In genomic region chr4:182805606-182806149, GRCh38 we compare ENCODE assay signal across 17 cellular contexts.
DNase-seq lines count a peak whose midpoint lies in the region; ATAC-seq, FAIRE-seq and TF ChIP-seq lines count a peak whose summit lies in the region.
"Had no signal": no experiment of that assay in that cellular context is flagged by ENCODE, and none has a peak within 500 bp of the region (broad histone marks: within the 10 kb centered on the region; RNA-seq: fewer than 3 reads in every experiment).

No MANE protein-coding gene starts in this region.

- no peak overlapping the region for H2BK12ac ChIP-seq in H9 (ENCODE audit: insufficient read length, low read depth, low read length)

- H2AK5ac ChIP-seq in H9 (ENCODE audit: insufficient read length, low read length) = no peak overlapping the region

- H3K4me1 ChIP-seq in H9 (ENCODE audit: insufficient read depth, low read length) (no peaks in the 10 kb centered on the region), iPS-20b (ENCODE audit: insufficient read depth, low read length) (peaks cover 11% of the 10 kb centered on the region; the same call in 1 of the 2 replicates), osteoblast (ENCODE audit: insufficient read depth, low read length) (peaks cover 5% of the 10 kb centered on the region), small intestine (ENCODE audit: control insufficient read depth in 2 of 2, insufficient read depth in 1 of 2, low read depth in 1 of 2, low read length in 1 of 2) (no peaks in the 10 kb centered on the region)
- H3K4me1 ChIP-seq in CD8-positive, alpha-beta T cell (ENCODE audit: insufficient read depth, low read length) = peaks cover 21% of the 10 kb centered on the region

- peaks cover 11% of the 10 kb centered on the region for H3K23me2 ChIP-seq in H9 (ENCODE audit: insufficient read length, low read depth, low read length, poor library complexity, severe bottlenecking)

- no peak overlapping the region for H4K8ac ChIP-seq in H9 (replicated peaks; ENCODE audit: insufficient read length, low read depth, low read length)

- ATAC-seq in CD8-positive, alpha-beta T cell = no peak
- ATAC-seq in GM21619 (IDR thresholded peaks at IDR 0.05; ENCODE audit: unreplicated experiment) = no peak

- H3K4me3 ChIP-seq in iPS-20b (ENCODE audit: low read length) = peak overlapping the region; percentile 69; the same call in 1 of the 2 replicates
- peak overlapping the region; percentile 80 for H3K4me3 ChIP-seq in osteoblast (ENCODE audit: insufficient read depth, low read length)
- no peak overlapping the region for H3K4me3 ChIP-seq in CD8-positive, alpha-beta T cell (ENCODE audit: low read depth, low read length)
- H3K4me3 ChIP-seq in small intestine (ENCODE audit: low read depth in 1 of 2, low read length in 2 of 2) = no peak overlapping the region

- H2BK15ac ChIP-seq in H9 (ENCODE audit: low read depth, low read length) = no peak overlapping the region

- peak overlapping the region; percentile 87 for H3K4me2 ChIP-seq in H9 (ENCODE audit: insufficient read depth, insufficient read length, low read length)
- H3K4me2 ChIP-seq in osteoblast (ENCODE audit: insufficient read depth, low read length) = peak overlapping the region; percentile 88

- H3K14ac ChIP-seq in H9 (ENCODE audit: insufficient read depth, low read length) = no peak overlapping the region

- H4K91ac ChIP-seq in H9 (ENCODE audit: insufficient read length, low read depth, low read length) = no peak overlapping the region

- H3K23ac ChIP-seq in H9 (ENCODE audit: insufficient read length, low read depth, low read length) = no peak overlapping the region

- no peak overlapping the region for H3K56ac ChIP-seq in H9 (ENCODE audit: insufficient read length, low read depth, low read length)

- no peak overlapping the region for H3K27ac ChIP-seq in H9 (ENCODE audit: insufficient read length, low read depth, low read length)
- H3K27ac ChIP-seq in iPS-20b (ENCODE audit: low read length) = no peak overlapping the region
- no peak overlapping the region for H3K27ac ChIP-seq in osteoblast (ENCODE audit: low read depth, low read length)
- H3K27ac ChIP-seq in CD8-positive, alpha-beta T cell (ENCODE audit: low read depth, low read length) = no peak overlapping the region
- no peak overlapping the region for H3K27ac ChIP-seq in small intestine (ENCODE audit: low read depth in 1 of 2, low read length in 1 of 2)
- H3K27ac ChIP-seq: ovary had no signal

- no CpG with 5 or more reads among the region's 19 CpGs for WGBS in H9 (ENCODE audit: extremely low coverage, insufficient read length, low lambda C conversion rate)
- 64 to 81% (median 70%) methylated on average over 18 to 19 of the region's 19 CpGs for WGBS in small intestine, 3 donors

- POLR2A ChIA-PET in CD8-positive, alpha-beta T cell (lab: Charles Lee) = no interaction called here

- no peaks in the 10 kb centered on the region for H3K79me1 ChIP-seq in H9 (ENCODE audit: insufficient read depth, low read depth, low read length, poor library complexity, severe bottlenecking)

- H3K9me3 Mint-ChIP-seq in H9 = peaks cover 4 to 7% of the 10 kb centered on the region in 2 experiments; a peak in 4 of 5 replicates
- H3K9me3 Mint-ChIP-seq in brain = peaks cover under 1 to 14% (median 8%) of the 10 kb centered on the region in 5 experiments
- H3K9me3 Mint-ChIP-seq in CD8-positive, alpha-beta T cell = no peaks in the 10 kb centered on the region
- H3K9me3 Mint-ChIP-seq: activated T-cell treated with anti-CD3 and anti-CD28 coated beads, Interleukin-2, amount 50 U/mL, for 24 hours had no signal

- no peak overlapping the region for H2BK5ac ChIP-seq in H9 (ENCODE audit: insufficient read length, low read length)

- H3K4me1 Mint-ChIP-seq in H9 = peaks cover 27 to 28% of the 10 kb centered on the region in 2 experiments
- peaks cover 40% of the 10 kb centered on the region for H3K4me1 Mint-ChIP-seq in brain
- peaks cover 15% of the 10 kb centered on the region for H3K4me1 Mint-ChIP-seq in CD8-positive, alpha-beta T cell (ENCODE audit: low read depth)

- TF ChIP-seq CTCF in H9 (conservative IDR thresholded peaks at IDR 0.05) = no peak
- no peak for TF ChIP-seq CTCF in brain (conservative IDR thresholded peaks at IDR 0.05)
- no peak for TF ChIP-seq CTCF in osteoblast (IDR thresholded peaks at IDR 0.05; ENCODE audit: extremely low read depth, low read depth, low read length)
- no peak for TF ChIP-seq CTCF in CD8-positive, alpha-beta T cell (IDR thresholded peaks at IDR 0.05)

- H3K27me3 ChIP-seq in H9 (ENCODE audit: insufficient read depth, low read length) (no peaks in the 10 kb centered on the region), iPS-20b (ENCODE audit: insufficient read depth, low read length) (peaks cover 21% of the 10 kb centered on the region), osteoblast (ENCODE audit: insufficient read depth, low read length) (peaks cover 5% of the 10 kb centered on the region), small intestine (ENCODE audit: control insufficient read depth in 2 of 2, insufficient read depth in 2 of 2, low read length in 2 of 2) (no peaks in the 10 kb centered on the region)
- no peaks in the 10 kb centered on the region for H3K27me3 ChIP-seq in CD8-positive, alpha-beta T cell (ENCODE audit: insufficient read depth, low read length)
- H3K27me3 ChIP-seq: ovary had no signal

- H3K9me3 ChIP-seq in H9 (ENCODE audit: control insufficient read depth, low read depth, low read length) (no peaks in the 10 kb centered on the region), iPS-20b (ENCODE audit: insufficient read depth, low read depth, low read length) (peaks cover 4% of the 10 kb centered on the region; the same call in 1 of the 2 replicates), osteoblast (ENCODE audit: low read depth, low read length) (no peaks in the 10 kb centered on the region), small intestine (ENCODE audit: control insufficient read depth, low read depth) (no peaks in the 10 kb centered on the region)
- no peaks in the 10 kb centered on the region for H3K9me3 ChIP-seq in CD8-positive, alpha-beta T cell (ENCODE audit: low read length)
- H3K9me3 ChIP-seq: ovary, tibial artery had no signal

- no peak overlapping the region; a peak in 1 of 7 replicates for H3K27ac Mint-ChIP-seq in H9
- peak overlapping the region in 1 of 5 experiments; percentile 37 for H3K27ac Mint-ChIP-seq in brain
- H3K27ac Mint-ChIP-seq in CD8-positive, alpha-beta T cell = no peak overlapping the region

- intact Hi-C loops in CD8-positive, alpha-beta T cell (cut with DNase I, micrococcal nuclease) = loop anchor here (5.0 kb wide), 2 partner anchors 122 to 328 kb away; no protein-coding TSS in a partner anchor

- H3K79me2 ChIP-seq in H9 (ENCODE audit: insufficient read depth, low read length) = no peaks in the 10 kb centered on the region
- H3K79me2 ChIP-seq in osteoblast (ENCODE audit: insufficient read depth, low read length) = no peaks in the 10 kb centered on the region

- H4K20me1 ChIP-seq in H9 (ENCODE audit: control insufficient read depth, insufficient read depth, insufficient read length) = no peaks in the 10 kb centered on the region
- H4K20me1 ChIP-seq in osteoblast (ENCODE audit: insufficient read depth, low read length) = no peaks in the 10 kb centered on the region

- no peak overlapping the region for H3K4ac ChIP-seq in H9 (ENCODE audit: low read depth, low read length)

- H3K27me3 Mint-ChIP-seq in H9 (ENCODE audit: low read depth) = peaks cover 15% of the 10 kb centered on the region
- peaks cover 13% of the 10 kb centered on the region for H3K27me3 Mint-ChIP-seq in brain
- peaks cover 8% of the 10 kb centered on the region for H3K27me3 Mint-ChIP-seq in CD8-positive, alpha-beta T cell (ENCODE audit: low read depth)

- no peak overlapping the region for H2AFZ ChIP-seq in H9 (ENCODE audit: low read length)
- H2AFZ ChIP-seq in osteoblast (ENCODE audit: low read length) = no peak overlapping the region

- DNase-seq in H9 (no peak), osteoblast (ENCODE audit: insufficient read length, low spot score, missing footprints) (peak; percentile 0), small intestine (no peak), NCI-H1930 (lab: John Stamatoyannopoulos, UW) (no peak)
- DNase-seq in CD8-positive, alpha-beta T cell = no peak
- DNase-seq: KG1, NCI-H2171, NCI-H524 treated with DMSO at 0.1 percent for 48 hours had no signal

- H2BK120ac ChIP-seq in H9 (ENCODE audit: low read depth, low read length, poor library complexity, severe bottlenecking) = no peak overlapping the region

- FAIRE-seq in small intestine (lab: Jason Lieb, UNC) = no peak
- FAIRE-seq: bronchial epithelial cell, D721Med had no signal

- H3K4me3 Mint-ChIP-seq in H9 (peak overlapping the region; percentile 15 to 40; a peak in 3 of 5 replicates), brain (peak overlapping the region in 3 of 5 experiments; percentile 32 to 85 (median 84))
- H3K4me3 Mint-ChIP-seq in CD8-positive, alpha-beta T cell = no peak overlapping the region

- CTCF ChIA-PET in CD8-positive, alpha-beta T cell (lab: Charles Lee) = no interaction called here

- H3K36me3 ChIP-seq in iPS-20b (ENCODE audit: insufficient read depth, low read depth, low read length) (peaks cover 2% of the 10 kb centered on the region; the same call in 1 of the 2 replicates), osteoblast (ENCODE audit: insufficient read depth, low read length) (no peaks in the 10 kb centered on the region), small intestine (ENCODE audit: control insufficient read depth in 2 of 2, insufficient read depth in 2 of 2, low read length in 2 of 2) (no peaks in the 10 kb centered on the region)
- H3K36me3 ChIP-seq in CD8-positive, alpha-beta T cell (ENCODE audit: insufficient read depth, low read length) = no peaks in the 10 kb centered on the region
- H3K36me3 ChIP-seq: ovary, tibial artery had no signal

- H3T11ph ChIP-seq in H9 (ENCODE audit: low read length) = no peak overlapping the region

- H4K5ac ChIP-seq in H9 (ENCODE audit: insufficient read length, low read depth, low read length) = no peak overlapping the region

- H2BK20ac ChIP-seq in H9 (ENCODE audit: low read depth, low read length, poor library complexity, severe bottlenecking) = no peak overlapping the region

- H3K9ac ChIP-seq in H9 (ENCODE audit: extremely low read depth, insufficient read length, low read length) = no peak overlapping the region
- no peak overlapping the region for H3K9ac ChIP-seq in iPS-20b (ENCODE audit: low read depth, low read length)

- H3K36me3 Mint-ChIP-seq in H9 (ENCODE audit: insufficient read depth in 1 of 3, low read depth in 3 of 3) = peaks cover 1% of the 10 kb centered on the region in 3 experiments; a peak in 6 of 7 replicates
- peaks cover 14% of the 10 kb centered on the region for H3K36me3 Mint-ChIP-seq in brain
- H3K36me3 Mint-ChIP-seq in CD8-positive, alpha-beta T cell = no peaks in the 10 kb centered on the region
- H3K36me3 Mint-ChIP-seq: CD14-positive monocyte had no signal

- no peak overlapping the region for H3K18ac ChIP-seq in H9 (ENCODE audit: insufficient read length, low read depth, low read length)

Comparison
In these comparisons a context has a peak if more than half of its experiments do, and no peak if none do; other contexts are left out.
1. H3K4me3 ChIP-seq: peak in iPS-20b (single experiment) and osteoblast (single experiment); none in CD8-positive, alpha-beta T cell (single experiment) and small intestine (0 of 2).